In the genomic region with DNA sequence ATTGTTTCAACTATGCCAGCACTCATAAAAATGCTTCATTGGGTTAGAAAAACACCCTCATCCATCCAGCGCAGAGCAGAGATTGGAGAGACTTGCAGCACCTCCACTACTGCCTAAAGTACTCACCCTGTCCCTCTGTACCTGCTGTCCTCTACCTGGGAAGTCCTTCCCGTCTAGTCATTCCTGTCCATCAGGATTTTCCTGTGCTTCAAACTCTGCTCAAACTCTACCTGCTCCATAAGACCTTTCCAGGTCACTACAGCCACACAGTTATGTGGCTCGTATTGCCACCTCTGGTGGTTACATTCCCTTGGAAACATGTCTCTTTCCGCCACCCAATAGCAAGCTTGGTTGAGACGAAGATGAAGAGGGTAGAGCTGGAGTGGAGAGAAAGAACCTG, we compare ENCODE assay signal across 27 cellular contexts.
"Had no signal": no experiment of that assay in that cellular context is flagged by ENCODE, and none has a peak within 500 bp of the region (broad histone marks: within the 10 kb centered on the region; RNA-seq: fewer than 3 reads in every experiment).

No MANE protein-coding gene starts in this region.

- ATAC-seq: left colon; left lung; lower lobe of right lung; natural killer cell; right cardiac atrium; stimulated activated effector memory CD8-positive, alpha-beta T cell treated with anti-CD3 and anti-CD28 coated beads, Interleukin-12 subunit alpha, Interleukin-12 subunit beta, amount 100 ng/mL, for 72 hours had no signal

- H3K4me3 Mint-ChIP-seq: mesothelial cell of epicardium; naive B cell; natural killer cell; nephron progenitor cell; stimulated activated effector memory CD8-positive, alpha-beta T cell treated with anti-CD3 and anti-CD28 coated beads, Interleukin-12 subunit alpha, Interleukin-12 subunit beta, amount 100 ng/mL, for 72 hours; stimulated activated naive CD8-positive, alpha-beta T cell treated with anti-CD3 and anti-CD28 coated beads, Interleukin-15, Interleukin-2, amounts not matched to agents 100 ng/mL and 50 ng/mL, for 24 hours; type B pancreatic cell had no signal

- H3K4me1 ChIP-seq: lower lobe of right lung, spleen, suprapubic skin, tibial nerve, uterus had no signal

- H3K9me3 Mint-ChIP-seq: mesothelial cell of epicardium; natural killer cell; nephron progenitor cell; stimulated activated effector memory CD8-positive, alpha-beta T cell treated with anti-CD3 and anti-CD28 coated beads, Interleukin-12 subunit alpha, Interleukin-12 subunit beta, amount 100 ng/mL, for 72 hours; stimulated activated naive CD8-positive, alpha-beta T cell treated with anti-CD3 and anti-CD28 coated beads, Interleukin-15, Interleukin-2, amounts not matched to agents 100 ng/mL and 50 ng/mL, for 24 hours; type B pancreatic cell had no signal

- H3K27ac Mint-ChIP-seq: mesothelial cell of epicardium; naive B cell; natural killer cell; nephron progenitor cell; progenitor cell of endocrine pancreas; stimulated activated effector memory CD8-positive, alpha-beta T cell treated with anti-CD3 and anti-CD28 coated beads, Interleukin-12 subunit alpha, Interleukin-12 subunit beta, amount 100 ng/mL, for 72 hours; stimulated activated naive CD8-positive, alpha-beta T cell treated with anti-CD3 and anti-CD28 coated beads, Interleukin-15, Interleukin-2, amounts not matched to agents 100 ng/mL and 50 ng/mL, for 24 hours; type B pancreatic cell had no signal

- H3K9me3 ChIP-seq: left lung, lower lobe of right lung, ovary, sigmoid colon, spleen, suprapubic skin, thoracic aorta, tibial nerve, uterus had no signal

- DNase-seq: hippocampal formation; kidney; left colon; left lung; lower lobe of right lung; mammary epithelial cell; mesendoderm; naive B cell; natural killer cell; nephron progenitor cell; ovary; retina; right cardiac atrium; sigmoid colon; small intestine; spleen; stimulated activated CD4-positive, alpha-beta T cell treated with anti-CD3 and anti-CD28 coated beads, Interleukin-4, amount 100 ng/mL, for 24 hours; stimulated activated naive CD4-positive, alpha-beta T cell; uterus had no signal

- H3K27ac ChIP-seq: left lung, lower lobe of right lung, ovary, sigmoid colon, spleen, suprapubic skin, thoracic aorta, tibial nerve, uterus had no signal

- H3K36me3 Mint-ChIP-seq: mesothelial cell of epicardium; natural killer cell; stimulated activated effector memory CD8-positive, alpha-beta T cell treated with anti-CD3 and anti-CD28 coated beads, Interleukin-12 subunit alpha, Interleukin-12 subunit beta, amount 100 ng/mL, for 72 hours; type B pancreatic cell had no signal

- H3K27me3 ChIP-seq: left lung, ovary, sigmoid colon, spleen, suprapubic skin, tibial nerve, uterus had no signal

- H3K27me3 Mint-ChIP-seq: progenitor cell of endocrine pancreas; stimulated activated naive CD8-positive, alpha-beta T cell treated with anti-CD3 and anti-CD28 coated beads, Interleukin-15, Interleukin-2, amounts not matched to agents 100 ng/mL and 50 ng/mL, for 24 hours; type B pancreatic cell had no signal

- H3K4me1 Mint-ChIP-seq: mesothelial cell of epicardium; natural killer cell; stimulated activated effector memory CD8-positive, alpha-beta T cell treated with anti-CD3 and anti-CD28 coated beads, Interleukin-12 subunit alpha, Interleukin-12 subunit beta, amount 100 ng/mL, for 72 hours had no signal

- H3K4me3 ChIP-seq: left lung, lower lobe of right lung, ovary, sigmoid colon, spleen, suprapubic skin, thoracic aorta, tibial nerve, uterus had no signal

- H3K36me3 ChIP-seq: left lung, lower lobe of right lung, ovary, thoracic aorta, uterus had no signal
